In the genomic region with DNA sequence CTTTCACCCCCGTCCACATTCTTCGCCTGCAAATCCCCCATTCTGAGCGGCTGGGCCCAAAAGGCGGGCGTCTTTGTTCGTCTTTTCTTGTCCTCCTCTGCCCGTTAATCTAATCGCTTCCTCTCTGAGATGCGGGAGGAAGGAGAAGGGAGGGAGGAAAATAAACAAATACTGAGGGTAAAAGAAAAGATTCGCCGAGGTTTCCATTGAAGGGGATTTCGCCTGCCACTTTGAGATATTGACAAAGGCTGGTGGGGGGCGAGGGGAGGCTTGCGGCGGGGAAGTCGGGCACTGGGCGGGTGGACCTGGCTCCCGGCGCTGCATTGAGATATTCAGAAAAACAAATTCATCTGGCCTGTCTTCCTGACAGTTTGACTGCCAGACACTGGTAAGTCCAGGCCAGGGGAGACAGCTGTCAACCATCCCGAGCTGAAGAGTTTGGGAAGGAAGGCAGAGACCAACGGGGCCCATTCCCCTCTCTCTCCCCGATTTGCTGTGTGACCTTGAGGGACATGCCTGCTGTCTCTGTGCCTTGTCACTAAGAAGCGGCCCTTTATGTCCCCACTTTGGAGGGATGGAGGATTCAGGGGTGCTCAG, we compare ENCODE assay signal across 1 cellular context.
TF ChIP-seq lines count a peak whose summit lies in the region.

No MANE protein-coding gene starts in this region.

TF ChIP-seq in GM12878, 131 proteins besides CTCF, POLR2A, EP300 and RAD21 (continued from another document):
- TF ChIP-seq, protein P1, sequence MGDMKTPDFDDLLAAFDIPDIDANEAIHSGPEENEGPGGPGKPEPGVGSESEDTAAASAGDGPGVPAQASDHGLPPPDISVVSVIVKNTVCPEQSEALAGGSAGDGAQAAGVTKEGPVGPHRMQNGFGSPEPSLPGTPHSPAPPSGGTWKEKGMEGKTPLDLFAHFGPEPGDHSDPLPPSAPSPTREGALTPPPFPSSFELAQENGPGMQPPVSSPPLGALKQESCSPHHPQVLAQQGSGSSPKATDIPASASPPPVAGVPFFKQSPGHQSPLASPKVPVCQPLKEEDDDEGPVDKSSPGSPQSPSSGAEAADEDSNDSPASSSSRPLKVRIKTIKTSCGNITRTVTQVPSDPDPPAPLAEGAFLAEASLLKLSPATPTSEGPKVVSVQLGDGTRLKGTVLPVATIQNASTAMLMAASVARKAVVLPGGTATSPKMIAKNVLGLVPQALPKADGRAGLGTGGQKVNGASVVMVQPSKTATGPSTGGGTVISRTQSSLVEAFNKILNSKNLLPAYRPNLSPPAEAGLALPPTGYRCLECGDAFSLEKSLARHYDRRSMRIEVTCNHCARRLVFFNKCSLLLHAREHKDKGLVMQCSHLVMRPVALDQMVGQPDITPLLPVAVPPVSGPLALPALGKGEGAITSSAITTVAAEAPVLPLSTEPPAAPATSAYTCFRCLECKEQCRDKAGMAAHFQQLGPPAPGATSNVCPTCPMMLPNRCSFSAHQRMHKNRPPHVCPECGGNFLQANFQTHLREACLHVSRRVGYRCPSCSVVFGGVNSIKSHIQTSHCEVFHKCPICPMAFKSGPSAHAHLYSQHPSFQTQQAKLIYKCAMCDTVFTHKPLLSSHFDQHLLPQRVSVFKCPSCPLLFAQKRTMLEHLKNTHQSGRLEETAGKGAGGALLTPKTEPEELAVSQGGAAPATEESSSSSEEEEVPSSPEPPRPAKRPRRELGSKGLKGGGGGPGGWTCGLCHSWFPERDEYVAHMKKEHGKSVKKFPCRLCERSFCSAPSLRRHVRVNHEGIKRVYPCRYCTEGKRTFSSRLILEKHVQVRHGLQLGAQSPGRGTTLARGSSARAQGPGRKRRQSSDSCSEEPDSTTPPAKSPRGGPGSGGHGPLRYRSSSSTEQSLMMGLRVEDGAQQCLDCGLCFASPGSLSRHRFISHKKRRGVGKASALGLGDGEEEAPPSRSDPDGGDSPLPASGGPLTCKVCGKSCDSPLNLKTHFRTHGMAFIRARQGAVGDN (IDR thresholded peaks at IDR 0.05) = no peak
- no peak for TF ChIP-seq MYB (IDR thresholded peaks at IDR 0.05; ENCODE audit: borderline replicate concordance, low read depth, low read length)
- peak; percentile 70 for TF ChIP-seq SUZ12 (IDR thresholded peaks at IDR 0.05; ENCODE audit: unreplicated experiment)
